Comparison of ENCODE assay signal across 19 cellular contexts in the genomic region with DNA sequence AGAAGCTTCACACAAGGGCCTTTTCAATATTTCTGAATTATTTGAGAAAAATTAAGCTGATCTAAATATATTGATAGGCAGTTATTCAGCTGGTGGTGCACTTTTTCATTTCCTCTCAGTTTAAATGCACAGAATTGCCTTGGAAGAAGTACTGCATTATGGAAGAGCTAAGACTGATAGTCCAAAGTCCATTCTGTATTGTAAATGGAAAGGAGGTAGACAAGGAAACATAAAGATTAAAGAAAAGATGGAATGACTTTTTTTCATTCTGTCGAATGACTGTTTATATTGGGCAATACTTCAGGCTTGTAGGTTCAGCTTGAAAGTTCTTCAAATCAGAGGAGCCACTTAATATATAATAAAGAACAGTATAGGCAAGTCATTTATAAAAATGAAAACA.
A peak's percentile ranks its signal among the peaks of the same experiment; 100 is the strongest.
DNase-seq lines count a peak whose midpoint lies in the region; ATAC-seq, FAIRE-seq and TF ChIP-seq lines count a peak whose summit lies in the region.
"Had no signal": no experiment of that assay in that cellular context is flagged by ENCODE, and none has a peak within 500 bp of the region (broad histone marks: within the 10 kb centered on the region; RNA-seq: fewer than 3 reads in every experiment).

No MANE protein-coding gene starts in this region.

- POLR2A ChIA-PET in A549 (lab: Yijun Ruan, JAX): no interaction called here

- H3K9me3 ChIP-seq in A549 (no peaks in the 10 kb centered on the region), SK-N-MC (ENCODE audit: low read depth, low read length) (no peaks in the 10 kb centered on the region), hepatocyte (ENCODE audit: low read depth) (no peaks in the 10 kb centered on the region), small intestine (ENCODE audit: control insufficient read depth, low read depth) (no peaks in the 10 kb centered on the region)

- no peak for TF ChIP-seq POLR2A in A549 (IDR thresholded peaks at IDR 0.05; ENCODE audit: low read length)

- H3K27me3 ChIP-seq in hepatocyte (no peaks in the 10 kb centered on the region), small intestine (ENCODE audit: control insufficient read depth in 2 of 2, insufficient read depth in 2 of 2, low read length in 2 of 2) (no peaks in the 10 kb centered on the region)
- H3K27me3 ChIP-seq: BLaER1 had no signal

- H3K9me2 ChIP-seq in hepatocyte (replicated peaks; ENCODE audit: insufficient read depth): no peaks in the 10 kb centered on the region

- H3K36me3 ChIP-seq in SK-N-MC (ENCODE audit: insufficient read depth, low read length) (no peaks in the 10 kb centered on the region), hepatocyte (replicated peaks; ENCODE audit: insufficient read depth, low read depth) (no peaks in the 10 kb centered on the region), small intestine (ENCODE audit: control insufficient read depth in 2 of 2, insufficient read depth in 2 of 2, low read length in 2 of 2) (no peaks in the 10 kb centered on the region)
- H3K36me3 ChIP-seq: BLaER1 had no signal

- no peak for TF ChIP-seq RAD21 in A549 (conservative IDR thresholded peaks at IDR 0.05 in 1 of 2, IDR thresholded peaks at IDR 0.05 in 1 of 2)

- ATAC-seq in A549: no peak
- ATAC-seq: CD8-positive, alpha-beta T cell; GM12878 had no signal

- peaks cover 7% of the 10 kb centered on the region for H3K9me3 Mint-ChIP-seq in progenitor cell of endocrine pancreas (ENCODE audit: low read depth)

- H3K4me3 ChIP-seq in A549: no peak overlapping the region
- peak overlapping the region; percentile 36 for H3K4me3 ChIP-seq in SK-N-MC
- H3K4me3 ChIP-seq in hepatocyte: no peak overlapping the region
- no peak overlapping the region for H3K4me3 ChIP-seq in small intestine (ENCODE audit: low read depth in 1 of 2, low read length in 2 of 2)
- H3K4me3 ChIP-seq: BLaER1, GM12878 had no signal

- H3K27ac ChIP-seq in A549 (no peak overlapping the region), SK-N-MC (peak overlapping the region; percentile 29), hepatocyte (peak overlapping the region; percentile 47), small intestine (ENCODE audit: low read depth in 1 of 2, low read length in 1 of 2) (no peak overlapping the region)
- H3K27ac ChIP-seq: 22Rv1, BLaER1 had no signal

- DNase-seq in A549 (ENCODE audit: low read depth in 1 of 2, low spot score in 1 of 2): no peak
- DNase-seq in SK-N-MC (ENCODE audit: low read depth, low spot score): peak; percentile 39
- DNase-seq in hepatocyte (ENCODE audit: low spot score): no peak
- DNase-seq in small intestine: peak; percentile 55
- no peak for DNase-seq in epidermal melanocyte (ENCODE audit: insufficient read length, low spot score)
- no peak for DNase-seq in NCI-H446 treated with DMSO at 0.1 percent for 48 hours (lab: John Stamatoyannopoulos, UW)
- no peak for DNase-seq in progenitor cell of endocrine pancreas (ENCODE audit: low spot score, unreplicated experiment)
- DNase-seq: Calu3; CD8-positive, alpha-beta T cell; DMS53; DND-41; EL; H9 had no signal

- H3K79me2 ChIP-seq in hepatocyte: no peaks in the 10 kb centered on the region

- H3K27me3 Mint-ChIP-seq in progenitor cell of endocrine pancreas: peaks cover 12% of the 10 kb centered on the region

- CTCF ChIA-PET in A549 (lab: Yijun Ruan, JAX): no interaction called here

- TF ChIP-seq CTCF in A549 (IDR thresholded peaks at IDR 0.05) (no peak), hepatocyte (IDR thresholded peaks at IDR 0.05; ENCODE audit: poor library complexity) (no peak), progenitor cell of endocrine pancreas (IDR thresholded peaks at IDR 0.05; ENCODE audit: unreplicated experiment) (no peak)

- no peak overlapping the region for H3K9ac ChIP-seq in SK-N-MC (ENCODE audit: insufficient read length)
- H3K9ac ChIP-seq: BLaER1 had no signal

- no peak overlapping the region for H3K27ac Mint-ChIP-seq in progenitor cell of endocrine pancreas
- H3K27ac Mint-ChIP-seq: CD14-positive monocyte; CD8-positive, alpha-beta T cell; H9 had no signal

- H4K20me1 ChIP-seq in hepatocyte (ENCODE audit: insufficient read depth, poor library complexity, severe bottlenecking): no peaks in the 10 kb centered on the region
- H4K20me1 ChIP-seq: BLaER1 had no signal

- peaks cover 10% of the 10 kb centered on the region for H3K4me1 Mint-ChIP-seq in progenitor cell of endocrine pancreas (ENCODE audit: low read depth)

- H3K4me2 ChIP-seq in A549 (0 out of 3 replicates have a peak overlapping the region, but pooled peaks have one; percentile 3), hepatocyte (peak overlapping the region; percentile 30)
- H3K4me2 ChIP-seq: BLaER1 had no signal

- FAIRE-seq in A549 (lab: Jason Lieb, UNC) (no peak), small intestine (lab: Jason Lieb, UNC) (no peak)
- FAIRE-seq: GM12878, GM19239, H1 had no signal

- H3K4me1 ChIP-seq in A549: 0 out of 3 replicates have a peak, but pooled peaks cover 6% of the 10 kb centered on the region
- H3K4me1 ChIP-seq in hepatocyte (ENCODE audit: insufficient read depth): peaks cover 8% of the 10 kb centered on the region
- no peaks in the 10 kb centered on the region for H3K4me1 ChIP-seq in small intestine (ENCODE audit: control insufficient read depth in 2 of 2, insufficient read depth in 1 of 2, low read depth in 1 of 2, low read length in 1 of 2)
- H3K4me1 ChIP-seq: BLaER1 had no signal

- H2AFZ ChIP-seq in hepatocyte: no peak overlapping the region

- no peaks in the 10 kb centered on the region for H3K36me3 Mint-ChIP-seq in progenitor cell of endocrine pancreas (ENCODE audit: insufficient read depth)
- H3K36me3 Mint-ChIP-seq: CD14-positive monocyte; CD8-positive, alpha-beta T cell had no signal

- no peak for TF ChIP-seq EP300 in A549 (IDR thresholded peaks at IDR 0.05)

- 8% methylated on average over 1 of the region's 1 CpG for WGBS in A549 (ENCODE audit: missing lambda C conversion rate)
- 70% methylated on average over 1 of the region's 1 CpG for WGBS in hepatocyte (ENCODE audit: low lambda C conversion rate, missing lambda C conversion rate)
- 5 to 38% (median 17%) methylated on average over 1 of the region's 1 CpG for WGBS in small intestine, 3 donors

- H3K4me3 Mint-ChIP-seq in progenitor cell of endocrine pancreas (ENCODE audit: low read depth): no peak overlapping the region
- H3K4me3 Mint-ChIP-seq: CD14-positive monocyte; CD8-positive, alpha-beta T cell; H9 had no signal

TF ChIP-seq in A549, 52 proteins besides CTCF, POLR2A, EP300 and RAD21:
- no peak for TF ChIP-seq NFE2L2 (conservative IDR thresholded peaks at IDR 0.05; ENCODE audit: low read length)
- no peak for TF ChIP-seq CEBPB (IDR thresholded peaks at IDR 0.05)
- no peak for TF ChIP-seq HDAC2 (IDR thresholded peaks at IDR 0.05)
- TF ChIP-seq FOXS1 (CRISPR knock-in tag; IDR thresholded peaks at IDR 0.05): no peak
- TF ChIP-seq MYC (IDR thresholded peaks at IDR 0.05; ENCODE audit: borderline replicate concordance, low read length): no peak
- no peak for TF ChIP-seq HMGXB4 (CRISPR knock-in tag; IDR thresholded peaks at IDR 0.05; ENCODE audit: borderline replicate concordance)
- TF ChIP-seq FOSL2 (IDR thresholded peaks at IDR 0.05): no peak
- no peak for TF ChIP-seq FOSL2 (CRISPR knock-in tag; IDR thresholded peaks at IDR 0.05)
- TF ChIP-seq, protein P1, sequence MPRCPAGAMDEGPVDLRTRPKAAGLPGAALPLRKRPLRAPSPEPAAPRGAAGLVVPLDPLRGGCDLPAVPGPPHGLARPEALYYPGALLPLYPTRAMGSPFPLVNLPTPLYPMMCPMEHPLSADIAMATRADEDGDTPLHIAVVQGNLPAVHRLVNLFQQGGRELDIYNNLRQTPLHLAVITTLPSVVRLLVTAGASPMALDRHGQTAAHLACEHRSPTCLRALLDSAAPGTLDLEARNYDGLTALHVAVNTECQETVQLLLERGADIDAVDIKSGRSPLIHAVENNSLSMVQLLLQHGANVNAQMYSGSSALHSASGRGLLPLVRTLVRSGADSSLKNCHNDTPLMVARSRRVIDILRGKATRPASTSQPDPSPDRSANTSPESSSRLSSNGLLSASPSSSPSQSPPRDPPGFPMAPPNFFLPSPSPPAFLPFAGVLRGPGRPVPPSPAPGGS (IDR thresholded peaks at IDR 0.05): no peak
- no peak for TF ChIP-seq MAZ (IDR thresholded peaks at IDR 0.05; ENCODE audit: borderline replicate concordance, low read depth, low read length)
- TF ChIP-seq, protein P2, sequence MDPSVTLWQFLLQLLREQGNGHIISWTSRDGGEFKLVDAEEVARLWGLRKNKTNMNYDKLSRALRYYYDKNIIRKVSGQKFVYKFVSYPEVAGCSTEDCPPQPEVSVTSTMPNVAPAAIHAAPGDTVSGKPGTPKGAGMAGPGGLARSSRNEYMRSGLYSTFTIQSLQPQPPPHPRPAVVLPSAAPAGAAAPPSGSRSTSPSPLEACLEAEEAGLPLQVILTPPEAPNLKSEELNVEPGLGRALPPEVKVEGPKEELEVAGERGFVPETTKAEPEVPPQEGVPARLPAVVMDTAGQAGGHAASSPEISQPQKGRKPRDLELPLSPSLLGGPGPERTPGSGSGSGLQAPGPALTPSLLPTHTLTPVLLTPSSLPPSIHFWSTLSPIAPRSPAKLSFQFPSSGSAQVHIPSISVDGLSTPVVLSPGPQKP (IDR thresholded peaks at IDR 0.05; ENCODE audit: low read depth, low read length): no peak
- no peak for TF ChIP-seq HOXB13 (CRISPR knock-in tag; IDR thresholded peaks at IDR 0.05; ENCODE audit: low read depth)
- TF ChIP-seq KDM1A (IDR thresholded peaks at IDR 0.05; ENCODE audit: low read depth): no peak
- TF ChIP-seq CBX2 (IDR thresholded peaks at IDR 0.05; ENCODE audit: borderline replicate concordance, low read depth): no peak

Comparison
In these comparisons a context has a peak if more than half of its experiments do, and no peak if none do; other contexts are left out.
1. DNase-seq: peak in SK-N-MC (single experiment) and small intestine (single experiment); none in A549 (0 of 2), hepatocyte (single experiment), epidermal melanocyte (single experiment), NCI-H446 treated with DMSO at 0.1 percent for 48 hours (single experiment) and progenitor cell of endocrine pancreas (single experiment).
2. H3K27ac ChIP-seq: peak in SK-N-MC (single experiment) and hepatocyte (single experiment); none in A549 (0 of 2) and small intestine (0 of 2).